8 cellular contexts compared by ENCODE assay signal in the genomic region with DNA sequence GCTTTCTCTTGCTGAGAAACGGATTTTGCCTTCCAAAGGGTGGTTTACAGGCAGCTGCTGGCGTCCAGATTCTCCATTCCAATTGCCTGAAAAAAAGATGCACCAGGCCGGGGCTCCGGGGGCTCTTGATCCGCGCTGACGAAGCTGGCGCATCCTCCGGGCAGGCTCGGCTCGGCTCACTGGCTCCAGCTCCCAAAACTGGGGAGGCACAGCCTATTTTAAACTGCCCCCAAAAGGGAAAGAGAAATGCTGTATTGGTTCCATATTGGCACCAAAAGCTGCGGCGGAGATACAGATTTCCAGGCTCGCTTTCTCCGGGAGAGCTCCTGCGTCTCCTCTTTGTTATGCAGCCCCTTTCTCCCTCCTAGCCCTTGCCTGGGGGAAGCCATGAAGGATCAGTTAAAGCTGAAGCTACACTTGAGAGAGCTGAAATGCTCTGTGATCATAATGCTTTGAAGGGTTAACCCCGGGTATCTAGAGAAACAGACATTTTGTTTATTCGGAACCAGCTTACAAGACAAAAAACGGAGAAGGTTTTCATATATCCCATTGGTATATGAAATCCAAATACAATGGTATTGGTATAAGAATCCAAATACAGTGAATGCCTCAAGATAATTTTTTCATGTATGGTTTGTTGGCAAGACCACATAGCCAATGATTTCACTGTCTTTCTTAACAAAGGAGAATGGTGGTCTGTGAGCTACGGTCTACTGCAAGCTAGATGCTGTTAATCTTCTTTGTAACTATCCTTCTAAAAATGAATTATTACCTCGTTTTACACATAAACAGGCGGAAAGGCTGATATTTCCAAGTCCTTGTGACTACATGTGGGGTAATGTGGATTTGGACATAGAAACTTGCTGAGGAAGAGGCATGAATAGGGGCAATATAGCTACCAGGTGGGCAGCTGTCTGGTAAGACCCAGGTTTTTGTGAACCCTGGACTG. TPM values are rescaled to one million over a fixed set of nuclear protein-coding genes. Genes with fewer than 3 reads are reported as not detected.
DNase-seq lines count a peak whose midpoint lies in the region; ATAC-seq and TF ChIP-seq lines count a peak whose summit lies in the region.

No MANE protein-coding gene starts in this region.

- H3K27me3 ChIP-seq in esophagus squamous epithelium, result peaks cover 0 to 11% (median 0%) of the 10 kb centered on the region in 4 donors
- H3K27me3 ChIP-seq in mucosa of stomach (ENCODE audit: control insufficient read depth, insufficient read depth, low read length), result peaks cover 15% of the 10 kb centered on the region
- no peaks in the 10 kb centered on the region for H3K27me3 ChIP-seq in upper lobe of right lung

- 27 to 29% methylated on average over 11 to 12 of the region's 22 CpGs for WGBS in esophagus squamous epithelium, 2 donors

- no peak for TF ChIP-seq POLR2A in esophagus squamous epithelium (IDR thresholded peaks at IDR 0.05)

- no peaks in the 10 kb centered on the region for H3K9me3 ChIP-seq in esophagus squamous epithelium
- H3K9me3 ChIP-seq in mucosa of stomach (ENCODE audit: control insufficient read depth, low read length), result no peaks in the 10 kb centered on the region
- no peaks in the 10 kb centered on the region for H3K9me3 ChIP-seq in upper lobe of right lung

- peak; percentile 36 for ATAC-seq in HG03196 (IDR thresholded peaks at IDR 0.05; ENCODE audit: unreplicated experiment)
- ATAC-seq in upper lobe of right lung, result peak; percentile 41

- DNase-seq in NCI-H82 (lab: John Stamatoyannopoulos, UW), result peak; percentile 54
- no peak for DNase-seq in NCI-H82 treated with DMSO at 0.1 percent for 48 hours (lab: John Stamatoyannopoulos, UW; ENCODE audit: unreplicated experiment)
- peak; percentile 37 for DNase-seq in activated CD4-positive, CD25-positive, alpha-beta regulatory T cell treated with anti-CD3 and anti-CD28 coated beads, Interleukin-2, amount 50 U/mL, for 72 hours
- no peak for DNase-seq in esophagus squamous epithelium (lab: John Stamatoyannopoulos, UW)
- DNase-seq in upper lobe of right lung, result no peak
- no peak for DNase-seq in HuH-7 (ENCODE audit: low spot score)

- H3K27ac ChIP-seq in esophagus squamous epithelium, result peak overlapping the region; percentile 77 to 88 (median 81)
- H3K27ac ChIP-seq in upper lobe of right lung, result peak overlapping the region; percentile 32

- H3K4me1 ChIP-seq in esophagus squamous epithelium (peaks cover 0 to 16% (median 0%) of the 10 kb centered on the region in 3 donors), mucosa of stomach (ENCODE audit: control insufficient read depth, insufficient read depth, low read length) (no peaks in the 10 kb centered on the region), upper lobe of right lung (peaks cover 6% of the 10 kb centered on the region)

- H3K4me3 ChIP-seq in esophagus squamous epithelium, result peak overlapping the region; percentile 32 to 63 (median 52)
- H3K4me3 ChIP-seq in mucosa of stomach (ENCODE audit: low read length), result peak overlapping the region; percentile 25
- peak overlapping the region; percentile 54 for H3K4me3 ChIP-seq in upper lobe of right lung

- no peak for TF ChIP-seq CTCF in esophagus squamous epithelium (IDR thresholded peaks at IDR 0.05)
- TF ChIP-seq CTCF in upper lobe of right lung (IDR thresholded peaks at IDR 0.05), result no peak

- H3K36me3 ChIP-seq in esophagus squamous epithelium, result no peaks in the 10 kb centered on the region
- H3K36me3 ChIP-seq in mucosa of stomach (ENCODE audit: control insufficient read depth, insufficient read depth, low read length), result no peaks in the 10 kb centered on the region
- no peaks in the 10 kb centered on the region for H3K36me3 ChIP-seq in upper lobe of right lung

- H3K9ac ChIP-seq in mucosa of stomach (ENCODE audit: low read length), result peak overlapping the region; percentile 70

- intact Hi-C loops in esophagus squamous epithelium (cut with DNase I) (no loop called here), upper lobe of right lung (cut with DNase I) (no loop called here)

RNA-seq across cellular contexts. Expression of a gene that starts 0.7 kb away (rescaled TPM):
- total RNA-seq in esophagus squamous epithelium (1 to 10 TPM in 3 of 4 donors, under 1 TPM in 1; 0.27 to 8.4 (median 1.4) TPM), upper lobe of right lung (6.5 TPM)

RNA-seq across cellular contexts. Expression of a gene that starts 39.6 kb away (rescaled TPM):
- total RNA-seq in esophagus squamous epithelium (not detected), upper lobe of right lung (not detected)

Comparison
In these comparisons a context has a peak if more than half of its experiments do, and no peak if none do; other contexts are left out.
1. DNase-seq: peak in NCI-H82 (single experiment) and activated CD4-positive, CD25-positive, alpha-beta regulatory T cell treated with anti-CD3 and anti-CD28 coated beads, Interleukin-2, amount 50 U/mL, for 72 hours (single experiment); none in NCI-H82 treated with DMSO at 0.1 percent for 48 hours (single experiment), esophagus squamous epithelium (single experiment), upper lobe of right lung (single experiment) and HuH-7 (single experiment).
2. Peak in every context shown above with its lines, with median percentiles within 50 percentile points of each other: H3K4me3 ChIP-seq.